21 cellular contexts compared by ENCODE assay signal in genomic region chr14:105666420-105666819, GRCh38.
"Had no signal": no experiment of that assay in that cellular context is flagged by ENCODE, and none has a peak within 500 bp of the region (broad histone marks: within the 10 kb centered on the region; RNA-seq: fewer than 3 reads in every experiment).

No MANE protein-coding gene starts in this region.

- H3K4me3 ChIP-seq: heart left ventricle, right atrium auricular region had no signal

- H3K27ac ChIP-seq: heart left ventricle, right atrium auricular region had no signal

- DNase-seq: activated CD4-positive, alpha-beta T cell treated with anti-CD3 and anti-CD28 coated beads, Interleukin-2, amount 50 U/mL, for 1 hour; activated CD4-positive, CD25-positive, alpha-beta regulatory T cell treated with anti-CD3 and anti-CD28 coated beads, Interleukin-2, amount 50 U/mL, for 72 hours; activated CD8-positive, alpha-beta T cell treated with anti-CD3 and anti-CD28 coated beads for 36 hours; activated effector memory CD4-positive, alpha-beta T cell treated with anti-CD3 and anti-CD28 coated beads, Interleukin-2, amount 50 U/mL, for 16 hours; activated naive CD4-positive, alpha-beta T cell treated with anti-CD3 and anti-CD28 coated beads for 36 hours; activated naive CD8-positive, alpha-beta T cell treated with anti-CD3 and anti-CD28 coated beads, Interleukin-2, amount 50 U/mL, for 24 hours; activated T-cell treated with anti-CD3 and anti-CD28 coated beads, Interleukin-2, amount 50 U/mL, for 1 hour; amygdala; caudate nucleus; foreskin fibroblast; heart left ventricle; hypothalamus; immature natural killer cell; midbrain; natural killer cell; stimulated activated naive CD4-positive, alpha-beta T cell treated with Interleukin-2 at 50 U/mL for 16 hours; T-helper 2 cell had no signal

- H3K4me3 Mint-ChIP-seq: activated CD8-positive, alpha-beta T cell treated with anti-CD3 and anti-CD28 coated beads for 36 hours; activated naive CD4-positive, alpha-beta T cell treated with anti-CD3 and anti-CD28 coated beads for 36 hours; activated naive CD8-positive, alpha-beta T cell treated with anti-CD3 and anti-CD28 coated beads, Interleukin-2, amount 50 U/mL, for 24 hours; activated T-helper 1 cell treated with anti-CD3 and anti-CD28 coated beads, Interleukin-12 subunit alpha, Interleukin-12 subunit beta, Interleukin-2, Interleukin-4 antibody, amounts not matched to agents 30 ng/mL and 10 ng/mL and 1 ng/mL, durations not matched to agents 14 hours and 24 hours and 36 hours; immature natural killer cell; memory B cell; natural killer cell had no signal

- H3K27me3 ChIP-seq: heart left ventricle, right atrium auricular region had no signal

- H3K4me1 Mint-ChIP-seq: activated naive CD8-positive, alpha-beta T cell treated with anti-CD3 and anti-CD28 coated beads, Interleukin-2, amount 50 U/mL, for 24 hours; immature natural killer cell; natural killer cell had no signal

- H3K27me3 Mint-ChIP-seq: memory B cell had no signal

- H3K36me3 Mint-ChIP-seq: immature natural killer cell, memory B cell, natural killer cell had no signal

- H3K9me3 ChIP-seq: heart left ventricle, right atrium auricular region had no signal

- H3K27ac Mint-ChIP-seq: activated CD8-positive, alpha-beta T cell treated with anti-CD3 and anti-CD28 coated beads for 36 hours; activated naive CD4-positive, alpha-beta T cell treated with anti-CD3 and anti-CD28 coated beads for 36 hours; activated naive CD8-positive, alpha-beta T cell treated with anti-CD3 and anti-CD28 coated beads, Interleukin-2, amount 50 U/mL, for 24 hours; activated T-helper 1 cell treated with anti-CD3 and anti-CD28 coated beads, Interleukin-12 subunit alpha, Interleukin-12 subunit beta, Interleukin-2, Interleukin-4 antibody, amounts not matched to agents 30 ng/mL and 10 ng/mL and 1 ng/mL, durations not matched to agents 14 hours and 24 hours and 36 hours; immature natural killer cell; memory B cell; natural killer cell had no signal

- H3K36me3 ChIP-seq: heart left ventricle, right atrium auricular region had no signal

- ATAC-seq: activated CD8-positive, alpha-beta T cell treated with anti-CD3 and anti-CD28 coated beads for 36 hours; SK-N-SH treated with all-trans-retinoic acid at 6 μM for 48 hours had no signal

- H3K9me3 Mint-ChIP-seq: activated CD8-positive, alpha-beta T cell treated with anti-CD3 and anti-CD28 coated beads for 36 hours; activated naive CD4-positive, alpha-beta T cell treated with anti-CD3 and anti-CD28 coated beads for 36 hours; activated naive CD8-positive, alpha-beta T cell treated with anti-CD3 and anti-CD28 coated beads, Interleukin-2, amount 50 U/mL, for 24 hours; activated T-helper 1 cell treated with anti-CD3 and anti-CD28 coated beads, Interleukin-12 subunit alpha, Interleukin-12 subunit beta, Interleukin-2, Interleukin-4 antibody, amounts not matched to agents 30 ng/mL and 10 ng/mL and 1 ng/mL, durations not matched to agents 14 hours and 24 hours and 36 hours; immature natural killer cell; memory B cell; natural killer cell had no signal
